ENCODE assay signal across 16 cellular contexts in genomic region chr21:44572959-44573583, GRCh38. TPM values are rescaled to one million over a fixed set of nuclear protein-coding genes. Genes with fewer than 3 reads are reported as not detected.
DNase-seq lines count a peak whose midpoint lies in the region; ATAC-seq, FAIRE-seq and TF ChIP-seq lines count a peak whose summit lies in the region.
"Had no signal": no experiment of that assay in that cellular context is flagged by ENCODE, and none has a peak within 500 bp of the region (broad histone marks: within the 10 kb centered on the region; RNA-seq: fewer than 3 reads in every experiment).

No MANE protein-coding gene starts in this region.

- H3K4me3 ChIP-seq in astrocyte (ENCODE audit: insufficient read depth, low read depth, low read length) (no peak overlapping the region), neural progenitor cell (no peak overlapping the region)
- H3K4me3 ChIP-seq: suprapubic skin had no signal

- H3K36me3 ChIP-seq in astrocyte (ENCODE audit: insufficient read depth, low read length) (no peaks in the 10 kb centered on the region), neural progenitor cell (no peaks in the 10 kb centered on the region)
- H3K36me3 ChIP-seq: suprapubic skin had no signal

- H3K27me3 Mint-ChIP-seq in astrocyte (ENCODE audit: low read depth, unreplicated experiment) (peaks cover 16% of the 10 kb centered on the region), neural progenitor cell (ENCODE audit: insufficient read depth, low read depth) (peaks cover 8% of the 10 kb centered on the region)
- peaks cover 16% of the 10 kb centered on the region for H3K27me3 Mint-ChIP-seq in stimulated activated naive CD8-positive, alpha-beta T cell treated with anti-CD3 and anti-CD28 coated beads, Interleukin-15, amount 100 ng/mL, for 72 hours

- H3K4me2 ChIP-seq in astrocyte (ENCODE audit: low read length) (no peak overlapping the region), neural progenitor cell (no peak overlapping the region)

- H3K4me1 ChIP-seq in astrocyte (ENCODE audit: insufficient read depth, low read length) (no peaks in the 10 kb centered on the region), neural progenitor cell (no peaks in the 10 kb centered on the region)

- H3K79me2 ChIP-seq in astrocyte (ENCODE audit: insufficient read depth, low read length) (no peaks in the 10 kb centered on the region), neural progenitor cell (ENCODE audit: low read depth) (no peaks in the 10 kb centered on the region)

- H3K27ac ChIP-seq in astrocyte (ENCODE audit: low read depth, low read length) = no peak overlapping the region
- H3K27ac ChIP-seq in neural progenitor cell = no peak overlapping the region
- H3K27ac ChIP-seq: suprapubic skin had no signal

- H3K27ac Mint-ChIP-seq in astrocyte (ENCODE audit: unreplicated experiment) = no peak overlapping the region
- H3K27ac Mint-ChIP-seq in neural progenitor cell = peak overlapping the region; percentile 35
- H3K27ac Mint-ChIP-seq in stimulated activated naive CD8-positive, alpha-beta T cell treated with anti-CD3 and anti-CD28 coated beads, Interleukin-15, amount 100 ng/mL, for 72 hours = no peak overlapping the region
- H3K27ac Mint-ChIP-seq: activated naive CD4-positive, alpha-beta T cell treated with anti-CD3 and anti-CD28 coated beads, Interleukin-2, amount 50 U/mL, for 72 hours; B cell; natural killer cell had no signal

- peak overlapping the region; percentile 28 for H3K4me3 Mint-ChIP-seq in astrocyte (ENCODE audit: unreplicated experiment)
- no peak overlapping the region for H3K4me3 Mint-ChIP-seq in neural progenitor cell
- H3K4me3 Mint-ChIP-seq in stimulated activated naive CD8-positive, alpha-beta T cell treated with anti-CD3 and anti-CD28 coated beads, Interleukin-15, amount 100 ng/mL, for 72 hours = no peak overlapping the region
- H3K4me3 Mint-ChIP-seq: B cell, natural killer cell had no signal

- H2AFZ ChIP-seq in astrocyte (ENCODE audit: low read depth, low read length) (no peak overlapping the region), neural progenitor cell (replicated peaks) (no peak overlapping the region)

- peak; percentile 44 for DNase-seq in COR-L47 (lab: John Stamatoyannopoulos, UW)
- DNase-seq in GM10266 (ENCODE audit: extremely low spot score) = peak; percentile 20
- DNase-seq in astrocyte (ENCODE audit: low read depth) = peak; percentile 10
- DNase-seq in neural progenitor cell (ENCODE audit: low spot score) = no peak
- no peak for DNase-seq in stimulated activated CD4-positive, alpha-beta T cell treated with anti-CD3 and anti-CD28 coated beads, Interleukin-4, amount 100 ng/mL, for 24 hours
- no peak for DNase-seq in NCI-H510A treated with DMSO at 0.1 percent for 48 hours (lab: John Stamatoyannopoulos, UW)
- no peak for DNase-seq in stimulated activated naive CD8-positive, alpha-beta T cell treated with anti-CD3 and anti-CD28 coated beads, Interleukin-15, amount 100 ng/mL, for 72 hours
- DNase-seq: KBM-7, natural killer cell, NCI-H1436, NCI-H2227 treated with DMSO at 0.1 percent for 48 hours had no signal

- no peak for FAIRE-seq in astrocyte (lab: Jason Lieb, UNC)

- no peak for ATAC-seq in stimulated activated naive CD8-positive, alpha-beta T cell treated with anti-CD3 and anti-CD28 coated beads, Interleukin-15, amount 100 ng/mL, for 72 hours
- ATAC-seq: activated naive CD4-positive, alpha-beta T cell treated with anti-CD3 and anti-CD28 coated beads, Interleukin-2, amount 50 U/mL, for 72 hours; natural killer cell had no signal

- H3K9me3 Mint-ChIP-seq in astrocyte (ENCODE audit: unreplicated experiment) (peaks cover 27% of the 10 kb centered on the region), neural progenitor cell (peaks cover 32% of the 10 kb centered on the region)
- H3K9me3 Mint-ChIP-seq in stimulated activated naive CD8-positive, alpha-beta T cell treated with anti-CD3 and anti-CD28 coated beads, Interleukin-15, amount 100 ng/mL, for 72 hours = peaks cover 0 to 32% of the 10 kb centered on the region in 2 donors

- H4K20me1 ChIP-seq in astrocyte (ENCODE audit: insufficient read depth, low read length) (no peaks in the 10 kb centered on the region), neural progenitor cell (ENCODE audit: low read depth) (no peaks in the 10 kb centered on the region)

- H3K4me1 Mint-ChIP-seq in astrocyte (ENCODE audit: low read depth, unreplicated experiment) (peaks cover 4% of the 10 kb centered on the region), neural progenitor cell (peaks cover 2% of the 10 kb centered on the region)
- H3K4me1 Mint-ChIP-seq in stimulated activated naive CD8-positive, alpha-beta T cell treated with anti-CD3 and anti-CD28 coated beads, Interleukin-15, amount 100 ng/mL, for 72 hours = peaks cover 11% of the 10 kb centered on the region
- H3K4me1 Mint-ChIP-seq: B cell had no signal

- H3K9ac ChIP-seq in astrocyte (ENCODE audit: low read length) (no peak overlapping the region), neural progenitor cell (no peak overlapping the region)

- no peaks in the 10 kb centered on the region for H3F3A ChIP-seq in neural progenitor cell (ENCODE audit: low read depth)

- H3K36me3 Mint-ChIP-seq in astrocyte (ENCODE audit: low read depth, unreplicated experiment) = peaks cover 6% of the 10 kb centered on the region
- H3K36me3 Mint-ChIP-seq in neural progenitor cell = no peaks in the 10 kb centered on the region

- H3K27me3 ChIP-seq in astrocyte (ENCODE audit: insufficient read depth, low read length) (no peaks in the 10 kb centered on the region), neural progenitor cell (no peaks in the 10 kb centered on the region)

- TF ChIP-seq CTCF in GM10266 (IDR thresholded peaks at IDR 0.05; ENCODE audit: control insufficient read depth, insufficient read depth, low read depth, missing control alignments) = no peak
- TF ChIP-seq CTCF in astrocyte (IDR thresholded peaks at IDR 0.05; ENCODE audit: insufficient read depth, low read depth, low read length) = no peak
- TF ChIP-seq CTCF in neural progenitor cell (IDR thresholded peaks at IDR 0.05) = no peak

- H3K9me3 ChIP-seq in astrocyte (ENCODE audit: insufficient read depth, low read depth, low read length) = peaks cover 14% of the 10 kb centered on the region
- H3K9me3 ChIP-seq in neural progenitor cell (ENCODE audit: low read depth) = peaks cover 3% of the 10 kb centered on the region
- H3K9me3 ChIP-seq: suprapubic skin had no signal

RNA-seq across cellular contexts. Expression of gene KRTAP10-4, which starts 0.5 kb away (rescaled TPM):
- total RNA-seq in astrocyte = not detected in 2 replicates
- not detected in 2 replicates for total RNA-seq in neural progenitor cell (ENCODE audit: low replicate concordance)
- total RNA-seq: activated naive CD4-positive, alpha-beta T cell treated with anti-CD3 and anti-CD28 coated beads, Interleukin-2, amount 50 U/mL, for 72 hours; B cell; dermis microvascular lymphatic vessel endothelial cell; lung microvascular endothelial cell; natural killer cell had no signal

RNA-seq across cellular contexts. Expression of gene KRTAP10-5, which starts 7.3 kb away (rescaled TPM):
- total RNA-seq in astrocyte (not detected in 2 replicates), neural progenitor cell (ENCODE audit: low replicate concordance) (not detected in 2 replicates)
- total RNA-seq: activated naive CD4-positive, alpha-beta T cell treated with anti-CD3 and anti-CD28 coated beads, Interleukin-2, amount 50 U/mL, for 72 hours; B cell; dermis microvascular lymphatic vessel endothelial cell; lung microvascular endothelial cell; natural killer cell had no signal

RNA-seq across cellular contexts. Expression of gene KRTAP10-3, which starts 14.5 kb away (rescaled TPM):
- not detected in 2 replicates for total RNA-seq in astrocyte
- not detected in 2 replicates for total RNA-seq in neural progenitor cell (ENCODE audit: low replicate concordance)
- total RNA-seq: activated naive CD4-positive, alpha-beta T cell treated with anti-CD3 and anti-CD28 coated beads, Interleukin-2, amount 50 U/mL, for 72 hours; B cell; dermis microvascular lymphatic vessel endothelial cell; lung microvascular endothelial cell; natural killer cell had no signal

RNA-seq across cellular contexts. Expression of gene KRTAP10-6, which starts 19.2 kb away (rescaled TPM):
- total RNA-seq in astrocyte (not detected in 2 replicates), neural progenitor cell (ENCODE audit: low replicate concordance) (not detected in 2 replicates)
- total RNA-seq: activated naive CD4-positive, alpha-beta T cell treated with anti-CD3 and anti-CD28 coated beads, Interleukin-2, amount 50 U/mL, for 72 hours; B cell; dermis microvascular lymphatic vessel endothelial cell; lung microvascular endothelial cell; natural killer cell had no signal

RNA-seq across cellular contexts. Expression of gene KRTAP10-2, which starts 21.8 kb away (rescaled TPM):
- total RNA-seq in astrocyte (not detected in 2 replicates), neural progenitor cell (ENCODE audit: low replicate concordance) (not detected in 2 replicates)
- total RNA-seq: activated naive CD4-positive, alpha-beta T cell treated with anti-CD3 and anti-CD28 coated beads, Interleukin-2, amount 50 U/mL, for 72 hours; B cell; dermis microvascular lymphatic vessel endothelial cell; lung microvascular endothelial cell; natural killer cell had no signal

Comparison
In these comparisons a context has a peak if more than half of its experiments do, and no peak if none do; other contexts are left out.
1. DNase-seq: peak in COR-L47 (single experiment), GM10266 (single experiment) and astrocyte (single experiment); none in neural progenitor cell (single experiment), stimulated activated CD4-positive, alpha-beta T cell treated with anti-CD3 and anti-CD28 coated beads, Interleukin-4, amount 100 ng/mL, for 24 hours (single experiment), NCI-H510A treated with DMSO at 0.1 percent for 48 hours (single experiment) and stimulated activated naive CD8-positive, alpha-beta T cell treated with anti-CD3 and anti-CD28 coated beads, Interleukin-15, amount 100 ng/mL, for 72 hours (0 of 2).